In the genomic region with DNA sequence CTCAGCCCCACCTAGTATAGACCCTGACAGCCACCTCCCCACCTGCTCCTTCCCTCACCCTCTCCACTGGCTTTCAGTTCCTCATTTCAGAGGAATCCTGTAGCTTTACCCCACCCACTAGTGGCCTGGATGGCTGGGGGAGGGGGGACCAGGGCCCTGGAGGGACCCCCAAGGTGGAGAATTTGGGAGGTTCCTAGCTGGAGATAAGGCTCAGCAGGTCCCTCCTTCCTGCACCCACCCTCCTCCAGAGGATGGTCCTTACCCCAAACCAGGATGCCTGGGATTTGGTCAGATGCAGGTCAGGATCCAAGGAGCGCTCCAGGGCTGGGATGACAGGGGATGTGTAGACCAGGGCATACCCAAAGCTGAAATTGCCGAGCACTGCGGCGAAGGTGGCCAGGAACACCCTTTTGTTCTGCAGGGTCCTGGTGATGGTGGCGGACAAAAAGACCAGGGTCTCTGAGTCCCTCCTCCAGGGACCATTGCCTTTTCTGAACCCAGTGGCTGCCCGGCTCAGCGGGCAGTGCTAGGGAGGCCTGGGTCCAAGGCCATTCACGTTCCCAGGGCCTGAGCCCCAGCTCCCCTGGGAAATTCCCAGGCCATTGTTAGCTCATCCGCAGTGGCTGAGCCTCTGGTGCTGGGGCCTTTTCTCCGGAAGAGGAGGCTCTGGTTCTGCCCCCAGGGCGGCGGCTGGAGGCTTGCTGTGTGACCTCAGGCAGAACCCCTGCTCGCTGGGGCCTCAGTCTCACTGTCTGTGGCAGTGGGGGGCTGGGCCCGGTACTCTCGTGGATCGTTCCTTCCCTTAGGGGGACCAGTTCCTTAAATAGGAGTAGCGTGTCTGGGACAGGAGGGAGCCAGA, we compare ENCODE assay signal across 6 cellular contexts. TPM values are rescaled to one million over a fixed set of nuclear protein-coding genes. Genes with fewer than 3 reads are reported as not detected.
DNase-seq lines count a peak whose midpoint lies in the region; ATAC-seq and TF ChIP-seq lines count a peak whose summit lies in the region.

No MANE protein-coding gene starts in this region.

- POLR2A ChIA-PET in CD4-positive, alpha-beta T cell (lab: Charles Lee), result interaction anchor here (0.6 to 1.7 kb wide), 6 partner anchors 10 to 223 kb away, joined by 3 to 8 read pairs (median 3); partner anchors contain the start of gene REXO4

- CTCF ChIA-PET in CD4-positive, alpha-beta T cell (lab: Charles Lee), result no interaction called here

- H3K9ac ChIP-seq in fibroblast of lung (ENCODE audit: insufficient read depth, low read length), result peak overlapping the region; percentile 58
- H3K9ac ChIP-seq in skeletal muscle tissue (ENCODE audit: low read depth in 1 of 3, low read length in 3 of 3), result peak overlapping the region; percentile 20 to 70 (median 60)

- no peak for DNase-seq in CD4-positive, alpha-beta T cell
- peak; percentile 62 for DNase-seq in NOMO-1 treated with DMSO at 0.1 percent for 48 hours (lab: John Stamatoyannopoulos, UW; ENCODE audit: unreplicated experiment)
- DNase-seq in fibroblast of lung (ENCODE audit: low read depth in 2 of 2), result peak in 1 of 2 donors; percentile 8
- no peak for DNase-seq in NCI-H2227 treated with DMSO at 0.1 percent for 48 hours (lab: John Stamatoyannopoulos, UW)

- TF ChIP-seq CTCF in CD4-positive, alpha-beta T cell (IDR thresholded peaks at IDR 0.05), result no peak
- no peak for TF ChIP-seq CTCF in fibroblast of lung (conservative IDR thresholded peaks at IDR 0.05 in 1 of 2, IDR thresholded peaks at IDR 0.05 in 1 of 2; ENCODE audit: low read depth in 1 of 2, low read length in 2 of 2)

- H3K9me3 ChIP-seq in CD4-positive, alpha-beta T cell (ENCODE audit: control insufficient read depth, low read length), result no peaks in the 10 kb centered on the region
- no peaks in the 10 kb centered on the region for H3K9me3 ChIP-seq in fibroblast of lung (ENCODE audit: control insufficient read depth, insufficient read depth, low read depth, low read length)
- H3K9me3 ChIP-seq in skeletal muscle tissue (ENCODE audit: control insufficient read depth in 3 of 3, low read length in 3 of 3), result no peaks in the 10 kb centered on the region

- H3K4me3 Mint-ChIP-seq in CD4-positive, alpha-beta T cell, result peak overlapping the region; percentile 42

- no peaks in the 10 kb centered on the region for H3K27me3 Mint-ChIP-seq in CD4-positive, alpha-beta T cell

- H3K36me3 ChIP-seq in fibroblast of lung (ENCODE audit: control insufficient read depth, insufficient read depth, low read length) (peaks cover 14% of the 10 kb centered on the region), skeletal muscle tissue (ENCODE audit: control insufficient read depth in 3 of 3, insufficient read depth in 3 of 3, low read length in 3 of 3) (no peaks in the 10 kb centered on the region)

- H3K27ac ChIP-seq in CD4-positive, alpha-beta T cell (ENCODE audit: low read depth, low read length), result no peak overlapping the region
- H3K27ac ChIP-seq in fibroblast of lung (ENCODE audit: insufficient read depth, low read length), result no peak overlapping the region
- no peak overlapping the region for H3K27ac ChIP-seq in skeletal muscle tissue (ENCODE audit: low read depth, low read length)

- peak overlapping the region; percentile 14 for H3K27ac Mint-ChIP-seq in CD4-positive, alpha-beta T cell

- peak overlapping the region; percentile 67 for H2AFZ ChIP-seq in fibroblast of lung (ENCODE audit: low read length)

- intact Hi-C loops in CD4-positive, alpha-beta T cell (cut with DNase I, micrococcal nuclease), result loop anchor here in 1 of 2 experiments (1.0 to 5.0 kb wide), 3 partner anchors 18 to 451 kb away; partner anchors contain the start of gene SURF6

- H3K79me2 ChIP-seq in fibroblast of lung (ENCODE audit: control insufficient read depth, insufficient read depth, low read length), result no peaks in the 10 kb centered on the region

- H4K20me1 ChIP-seq in fibroblast of lung (ENCODE audit: control insufficient read depth, extremely low read depth, insufficient read depth, low read length), result no peaks in the 10 kb centered on the region

- H3K4me3 ChIP-seq in fibroblast of lung (replicated peaks in 1 of 4; ENCODE audit: control extremely low read depth in 1 of 4, insufficient read depth in 1 of 4, low read depth in 3 of 4, low read length in 4 of 4) (peak overlapping the region; percentile 49 to 68 (median 60)), skeletal muscle tissue (ENCODE audit: low read length in 3 of 3) (peak overlapping the region; percentile 30 to 72 (median 69))

- peaks cover 9% of the 10 kb centered on the region for H3K4me1 Mint-ChIP-seq in CD4-positive, alpha-beta T cell (ENCODE audit: low read depth)

- H3K36me3 Mint-ChIP-seq in CD4-positive, alpha-beta T cell (ENCODE audit: low read depth), result no peaks in the 10 kb centered on the region

- no peak for ATAC-seq in CD4-positive, alpha-beta T cell (ENCODE audit: poor library complexity)
- peak; percentile 31 for ATAC-seq in GM21515 (IDR thresholded peaks at IDR 0.05; ENCODE audit: unreplicated experiment)

- H3K4me1 ChIP-seq in fibroblast of lung (ENCODE audit: control insufficient read depth, extremely low read depth, insufficient read depth, low read length) (no peaks in the 10 kb centered on the region), skeletal muscle tissue (ENCODE audit: control insufficient read depth in 3 of 3, insufficient read depth in 3 of 3, low read length in 3 of 3) (peaks cover 14 to 16% (median 14%) of the 10 kb centered on the region in 3 donors)

- peak overlapping the region; percentile 85 for H3K4me2 ChIP-seq in fibroblast of lung (ENCODE audit: extremely low read depth, insufficient read depth, low read length)

- no peaks in the 10 kb centered on the region for H3K9me3 Mint-ChIP-seq in CD4-positive, alpha-beta T cell

- H3K27me3 ChIP-seq in CD4-positive, alpha-beta T cell (ENCODE audit: control insufficient read depth, insufficient read depth, low read length), result no peaks in the 10 kb centered on the region
- no peaks in the 10 kb centered on the region for H3K27me3 ChIP-seq in fibroblast of lung (ENCODE audit: control insufficient read depth, insufficient read depth, low read length)
- H3K27me3 ChIP-seq in skeletal muscle tissue (ENCODE audit: control insufficient read depth in 3 of 3, insufficient read depth in 3 of 3, low read length in 3 of 3), result peaks cover 0 to 5% (median 3%) of the 10 kb centered on the region in 3 donors

RNA-seq across cellular contexts. Expression of gene SLC2A6, which starts 0.7 kb away (rescaled TPM):
- 1 to 10 TPM; 1.8 to 3.2 TPM for total RNA-seq in CD4-positive, alpha-beta T cell
- total RNA-seq in fibroblast of lung, result 5.6 and 9.1 TPM in 2 replicates
- 6.7 and 7.6 TPM in 2 replicates for polyA plus RNA-seq in fibroblast of lung
- 11.1 and 12.7 TPM in 2 replicates for polyA plus RNA-seq in fibroblast of lung (2012)
- polyA minus RNA-seq in fibroblast of lung (ENCODE audit: low replicate concordance), result 9.0 and 10.9 TPM in 2 replicates
- total RNA-seq in skeletal muscle tissue, result 0.52 TPM

RNA-seq across cellular contexts. Expression of gene CACFD1, which starts 18.4 kb away (rescaled TPM):
- total RNA-seq in CD4-positive, alpha-beta T cell, result 1 to 10 TPM; 3.7 to 3.8 TPM
- total RNA-seq in fibroblast of lung, result 8.5 and 9.1 TPM in 2 replicates
- polyA plus RNA-seq in fibroblast of lung, result 2.5 and 4.7 TPM in 2 replicates
- 4.9 and 6.2 TPM in 2 replicates for polyA plus RNA-seq in fibroblast of lung (2012)
- polyA minus RNA-seq in fibroblast of lung (ENCODE audit: low replicate concordance), result 9.7 and 19.6 TPM in 2 replicates
- total RNA-seq in skeletal muscle tissue, result 4.7 TPM

RNA-seq across cellular contexts. Expression of gene MYMK, which starts 46.5 kb away (rescaled TPM):
- not detected for total RNA-seq in CD4-positive, alpha-beta T cell
- total RNA-seq in fibroblast of lung (not detected in 2 replicates), skeletal muscle tissue (8.9 TPM)
- not detected in 2 replicates for polyA plus RNA-seq in fibroblast of lung
- not detected in 2 replicates for polyA plus RNA-seq in fibroblast of lung (2012)
- 1.4 TPM in 1 of 2 replicates, not detected in the other for polyA minus RNA-seq in fibroblast of lung (ENCODE audit: low replicate concordance)

RNA-seq across cellular contexts. Expression of gene ADAMTS13, which starts 56.1 kb away (rescaled TPM):
- total RNA-seq in CD4-positive, alpha-beta T cell, result 1 to 10 TPM; 2.2 to 2.6 TPM
- total RNA-seq in fibroblast of lung, result 2.3 and 3.1 TPM in 2 replicates
- 0.45 and 0.78 TPM in 2 replicates for polyA plus RNA-seq in fibroblast of lung
- 1.3 and 1.4 TPM in 2 replicates for polyA plus RNA-seq in fibroblast of lung (2012)
- polyA minus RNA-seq in fibroblast of lung (ENCODE audit: low replicate concordance), result 0.11 and 1.5 TPM in 2 replicates
- total RNA-seq in skeletal muscle tissue, result 1.6 TPM

RNA-seq across cellular contexts. Expression of gene ADAMTSL2, which starts 56.3 kb away (rescaled TPM):
- total RNA-seq in CD4-positive, alpha-beta T cell, result 1 to 10 TPM; 1.2 to 1.3 TPM
- total RNA-seq in fibroblast of lung (under 0.01 TPM in 2 replicates), skeletal muscle tissue (4.7 TPM)
- 0.09 TPM in 1 of 2 replicates, not detected in the other for polyA plus RNA-seq in fibroblast of lung
- 0.27 TPM in 1 of 2 replicates, not detected in the other for polyA plus RNA-seq in fibroblast of lung (2012)
- polyA minus RNA-seq in fibroblast of lung (ENCODE audit: low replicate concordance), result 0.20 TPM in 1 of 2 replicates, not detected in the other
